In the genomic region with DNA sequence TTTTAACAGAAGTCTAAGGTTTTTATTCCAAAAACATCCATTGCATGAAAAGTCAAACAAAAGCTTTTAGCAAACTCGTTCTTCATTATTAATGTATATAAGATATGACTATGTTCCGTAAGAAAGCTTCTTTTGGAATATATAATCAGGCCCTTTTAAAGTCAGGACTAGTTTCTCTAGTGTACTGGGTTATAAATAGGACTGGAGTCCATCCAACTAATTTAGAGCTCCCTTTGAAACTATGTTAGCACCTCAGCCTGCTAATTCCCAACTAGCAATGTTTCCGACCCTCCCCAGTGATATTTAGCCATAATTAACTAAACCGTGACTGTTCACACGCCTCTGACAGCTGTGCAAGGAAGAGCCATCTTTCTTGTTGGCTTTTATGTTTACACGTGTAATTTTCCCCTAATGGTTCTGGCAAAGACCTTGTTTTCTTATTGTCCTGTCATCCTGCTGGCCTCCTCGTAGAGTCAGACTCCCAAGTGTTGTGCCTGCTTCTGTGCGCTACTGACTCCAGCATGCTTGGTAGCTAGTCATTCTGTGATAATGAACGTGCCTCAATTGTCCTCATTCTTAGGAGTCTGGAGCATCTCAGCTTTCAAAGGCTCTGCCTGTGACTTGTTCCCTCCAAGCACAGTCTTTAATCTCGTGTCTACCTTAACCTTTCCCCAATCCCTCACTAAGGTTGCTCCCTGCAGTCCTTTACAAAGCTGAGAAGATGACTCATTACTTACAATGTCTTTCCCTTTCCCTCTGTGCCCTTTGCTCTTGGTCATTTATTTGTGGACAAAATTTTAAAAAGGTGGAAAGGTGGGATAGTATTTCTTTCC, we compare ENCODE assay signal across 2 cellular contexts.
TF ChIP-seq lines count a peak whose summit lies in the region.

No MANE protein-coding gene starts in this region.

TF ChIP-seq in SK-N-SH treated with all-trans-retinoic acid at 6 μM for 48 hours, 23 proteins besides CTCF, POLR2A, EP300 and RAD21 (continues in another document):
- TF ChIP-seq ZNF8 (CRISPR knock-in tag; IDR thresholded peaks at IDR 0.05) (no peak), PPARA (CRISPR knock-in tag; IDR thresholded peaks at IDR 0.05; ENCODE audit: borderline replicate concordance) (no peak), SNAI2 (CRISPR knock-in tag; IDR thresholded peaks at IDR 0.05) (no peak), GLIS3 (CRISPR knock-in tag; IDR thresholded peaks at IDR 0.05) (no peak), RARB (CRISPR knock-in tag; IDR thresholded peaks at IDR 0.05) (no peak), ZNF565 (CRISPR knock-in tag; conservative IDR thresholded peaks at IDR 0.05; ENCODE audit: low read depth) (no peak), ZFP30 (CRISPR knock-in tag; IDR thresholded peaks at IDR 0.05) (no peak), TOX (CRISPR knock-in tag; IDR thresholded peaks at IDR 0.05; ENCODE audit: borderline replicate concordance) (no peak), TCF4 (CRISPR knock-in tag; IDR thresholded peaks at IDR 0.05; ENCODE audit: borderline replicate concordance) (no peak), CSDC2 (CRISPR knock-in tag; IDR thresholded peaks at IDR 0.05) (no peak), OSR1 (CRISPR knock-in tag; IDR thresholded peaks at IDR 0.05) (no peak)
- TF ChIP-seq, protein P1, sequence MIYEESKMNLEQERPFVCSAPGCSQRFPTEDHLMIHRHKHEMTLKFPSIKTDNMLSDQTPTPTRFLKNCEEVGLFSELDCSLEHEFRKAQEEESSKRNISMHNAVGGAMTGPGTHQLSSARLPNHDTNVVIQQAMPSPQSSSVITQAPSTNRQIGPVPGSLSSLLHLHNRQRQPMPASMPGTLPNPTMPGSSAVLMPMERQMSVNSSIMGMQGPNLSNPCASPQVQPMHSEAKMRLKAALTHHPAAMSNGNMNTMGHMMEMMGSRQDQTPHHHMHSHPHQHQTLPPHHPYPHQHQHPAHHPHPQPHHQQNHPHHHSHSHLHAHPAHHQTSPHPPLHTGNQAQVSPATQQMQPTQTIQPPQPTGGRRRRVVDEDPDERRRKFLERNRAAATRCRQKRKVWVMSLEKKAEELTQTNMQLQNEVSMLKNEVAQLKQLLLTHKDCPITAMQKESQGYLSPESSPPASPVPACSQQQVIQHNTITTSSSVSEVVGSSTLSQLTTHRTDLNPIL (CRISPR knock-in tag; IDR thresholded peaks at IDR 0.05; ENCODE audit: low read depth): no peak
- TF ChIP-seq, protein P2, sequence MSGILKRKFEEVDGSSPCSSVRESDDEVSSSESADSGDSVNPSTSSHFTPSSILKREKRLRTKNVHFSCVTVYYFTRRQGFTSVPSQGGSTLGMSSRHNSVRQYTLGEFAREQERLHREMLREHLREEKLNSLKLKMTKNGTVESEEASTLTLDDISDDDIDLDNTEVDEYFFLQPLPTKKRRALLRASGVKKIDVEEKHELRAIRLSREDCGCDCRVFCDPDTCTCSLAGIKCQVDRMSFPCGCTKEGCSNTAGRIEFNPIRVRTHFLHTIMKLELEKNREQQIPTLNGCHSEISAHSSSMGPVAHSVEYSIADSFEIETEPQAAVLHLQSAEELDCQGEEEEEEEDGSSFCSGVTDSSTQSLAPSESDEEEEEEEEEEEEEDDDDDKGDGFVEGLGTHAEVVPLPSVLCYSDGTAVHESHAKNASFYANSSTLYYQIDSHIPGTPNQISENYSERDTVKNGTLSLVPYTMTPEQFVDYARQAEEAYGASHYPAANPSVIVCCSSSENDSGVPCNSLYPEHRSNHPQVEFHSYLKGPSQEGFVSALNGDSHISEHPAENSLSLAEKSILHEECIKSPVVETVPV (CRISPR knock-in tag; IDR thresholded peaks at IDR 0.05): no peak
- TF ChIP-seq, protein P3, sequence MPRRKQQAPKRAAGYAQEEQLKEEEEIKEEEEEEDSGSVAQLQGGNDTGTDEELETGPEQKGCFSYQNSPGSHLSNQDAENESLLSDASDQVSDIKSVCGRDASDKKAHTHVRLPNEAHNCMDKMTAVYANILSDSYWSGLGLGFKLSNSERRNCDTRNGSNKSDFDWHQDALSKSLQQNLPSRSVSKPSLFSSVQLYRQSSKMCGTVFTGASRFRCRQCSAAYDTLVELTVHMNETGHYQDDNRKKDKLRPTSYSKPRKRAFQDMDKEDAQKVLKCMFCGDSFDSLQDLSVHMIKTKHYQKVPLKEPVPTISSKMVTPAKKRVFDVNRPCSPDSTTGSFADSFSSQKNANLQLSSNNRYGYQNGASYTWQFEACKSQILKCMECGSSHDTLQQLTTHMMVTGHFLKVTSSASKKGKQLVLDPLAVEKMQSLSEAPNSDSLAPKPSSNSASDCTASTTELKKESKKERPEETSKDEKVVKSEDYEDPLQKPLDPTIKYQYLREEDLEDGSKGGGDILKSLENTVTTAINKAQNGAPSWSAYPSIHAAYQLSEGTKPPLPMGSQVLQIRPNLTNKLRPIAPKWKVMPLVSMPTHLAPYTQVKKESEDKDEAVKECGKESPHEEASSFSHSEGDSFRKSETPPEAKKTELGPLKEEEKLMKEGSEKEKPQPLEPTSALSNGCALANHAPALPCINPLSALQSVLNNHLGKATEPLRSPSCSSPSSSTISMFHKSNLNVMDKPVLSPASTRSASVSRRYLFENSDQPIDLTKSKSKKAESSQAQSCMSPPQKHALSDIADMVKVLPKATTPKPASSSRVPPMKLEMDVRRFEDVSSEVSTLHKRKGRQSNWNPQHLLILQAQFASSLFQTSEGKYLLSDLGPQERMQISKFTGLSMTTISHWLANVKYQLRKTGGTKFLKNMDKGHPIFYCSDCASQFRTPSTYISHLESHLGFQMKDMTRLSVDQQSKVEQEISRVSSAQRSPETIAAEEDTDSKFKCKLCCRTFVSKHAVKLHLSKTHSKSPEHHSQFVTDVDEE (CRISPR knock-in tag; IDR thresholded peaks at IDR 0.05): no peak
- TF ChIP-seq, protein P4, sequence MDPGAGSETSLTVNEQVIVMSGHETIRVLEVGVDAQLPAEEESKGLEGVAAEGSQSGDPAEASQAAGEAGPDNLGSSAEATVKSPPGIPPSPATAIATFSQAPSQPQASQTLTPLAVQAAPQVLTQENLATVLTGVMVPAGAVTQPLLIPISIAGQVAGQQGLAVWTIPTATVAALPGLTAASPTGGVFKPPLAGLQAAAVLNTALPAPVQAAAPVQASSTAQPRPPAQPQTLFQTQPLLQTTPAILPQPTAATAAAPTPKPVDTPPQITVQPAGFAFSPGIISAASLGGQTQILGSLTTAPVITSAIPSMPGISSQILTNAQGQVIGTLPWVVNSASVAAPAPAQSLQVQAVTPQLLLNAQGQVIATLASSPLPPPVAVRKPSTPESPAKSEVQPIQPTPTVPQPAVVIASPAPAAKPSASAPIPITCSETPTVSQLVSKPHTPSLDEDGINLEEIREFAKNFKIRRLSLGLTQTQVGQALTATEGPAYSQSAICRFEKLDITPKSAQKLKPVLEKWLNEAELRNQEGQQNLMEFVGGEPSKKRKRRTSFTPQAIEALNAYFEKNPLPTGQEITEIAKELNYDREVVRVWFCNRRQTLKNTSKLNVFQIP (CRISPR knock-in tag; IDR thresholded peaks at IDR 0.05; ENCODE audit: borderline replicate concordance, low read depth): no peak
- TF ChIP-seq, protein P5, sequence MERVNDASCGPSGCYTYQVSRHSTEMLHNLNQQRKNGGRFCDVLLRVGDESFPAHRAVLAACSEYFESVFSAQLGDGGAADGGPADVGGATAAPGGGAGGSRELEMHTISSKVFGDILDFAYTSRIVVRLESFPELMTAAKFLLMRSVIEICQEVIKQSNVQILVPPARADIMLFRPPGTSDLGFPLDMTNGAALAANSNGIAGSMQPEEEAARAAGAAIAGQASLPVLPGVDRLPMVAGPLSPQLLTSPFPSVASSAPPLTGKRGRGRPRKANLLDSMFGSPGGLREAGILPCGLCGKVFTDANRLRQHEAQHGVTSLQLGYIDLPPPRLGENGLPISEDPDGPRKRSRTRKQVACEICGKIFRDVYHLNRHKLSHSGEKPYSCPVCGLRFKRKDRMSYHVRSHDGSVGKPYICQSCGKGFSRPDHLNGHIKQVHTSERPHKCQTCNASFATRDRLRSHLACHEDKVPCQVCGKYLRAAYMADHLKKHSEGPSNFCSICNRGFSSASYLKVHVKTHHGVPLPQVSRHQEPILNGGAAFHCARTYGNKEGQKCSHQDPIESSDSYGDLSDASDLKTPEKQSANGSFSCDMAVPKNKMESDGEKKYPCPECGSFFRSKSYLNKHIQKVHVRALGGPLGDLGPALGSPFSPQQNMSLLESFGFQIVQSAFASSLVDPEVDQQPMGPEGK (CRISPR knock-in tag; IDR thresholded peaks at IDR 0.05; ENCODE audit: borderline replicate concordance): no peak

TF ChIP-seq in SK-N-SH, 30 proteins besides CTCF, POLR2A, EP300 and RAD21:
- TF ChIP-seq, protein P6, sequence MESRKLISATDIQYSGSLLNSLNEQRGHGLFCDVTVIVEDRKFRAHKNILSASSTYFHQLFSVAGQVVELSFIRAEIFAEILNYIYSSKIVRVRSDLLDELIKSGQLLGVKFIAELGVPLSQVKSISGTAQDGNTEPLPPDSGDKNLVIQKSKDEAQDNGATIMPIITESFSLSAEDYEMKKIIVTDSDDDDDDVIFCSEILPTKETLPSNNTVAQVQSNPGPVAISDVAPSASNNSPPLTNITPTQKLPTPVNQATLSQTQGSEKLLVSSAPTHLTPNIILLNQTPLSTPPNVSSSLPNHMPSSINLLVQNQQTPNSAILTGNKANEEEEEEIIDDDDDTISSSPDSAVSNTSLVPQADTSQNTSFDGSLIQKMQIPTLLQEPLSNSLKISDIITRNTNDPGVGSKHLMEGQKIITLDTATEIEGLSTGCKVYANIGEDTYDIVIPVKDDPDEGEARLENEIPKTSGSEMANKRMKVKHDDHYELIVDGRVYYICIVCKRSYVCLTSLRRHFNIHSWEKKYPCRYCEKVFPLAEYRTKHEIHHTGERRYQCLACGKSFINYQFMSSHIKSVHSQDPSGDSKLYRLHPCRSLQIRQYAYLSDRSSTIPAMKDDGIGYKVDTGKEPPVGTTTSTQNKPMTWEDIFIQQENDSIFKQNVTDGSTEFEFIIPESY (IDR thresholded peaks at IDR 0.05; ENCODE audit: borderline replicate concordance, low read depth): no peak
- TF ChIP-seq, protein P7, sequence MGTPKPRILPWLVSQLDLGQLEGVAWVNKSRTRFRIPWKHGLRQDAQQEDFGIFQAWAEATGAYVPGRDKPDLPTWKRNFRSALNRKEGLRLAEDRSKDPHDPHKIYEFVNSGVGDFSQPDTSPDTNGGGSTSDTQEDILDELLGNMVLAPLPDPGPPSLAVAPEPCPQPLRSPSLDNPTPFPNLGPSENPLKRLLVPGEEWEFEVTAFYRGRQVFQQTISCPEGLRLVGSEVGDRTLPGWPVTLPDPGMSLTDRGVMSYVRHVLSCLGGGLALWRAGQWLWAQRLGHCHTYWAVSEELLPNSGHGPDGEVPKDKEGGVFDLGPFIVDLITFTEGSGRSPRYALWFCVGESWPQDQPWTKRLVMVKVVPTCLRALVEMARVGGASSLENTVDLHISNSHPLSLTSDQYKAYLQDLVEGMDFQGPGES (IDR thresholded peaks at IDR 0.05; ENCODE audit: low read depth, low read length): no peak
- no peak for TF ChIP-seq RFX5 (IDR thresholded peaks at IDR 0.05; ENCODE audit: low read length)
TF ChIP-seq in SK-N-SH: peak in this region for 0.
